In genomic region chr1:53093778-53094532, GRCh38 we compare ENCODE assay signal across 25 cellular contexts. TPM values are rescaled to one million over a fixed set of nuclear protein-coding genes. Genes with fewer than 3 reads are reported as not detected.
DNase-seq lines count a peak whose midpoint lies in the region; TF ChIP-seq lines count a peak whose summit lies in the region.
"Had no signal": no experiment of that assay in that cellular context is flagged by ENCODE, and none has a peak within 500 bp of the region (broad histone marks: within the 10 kb centered on the region; RNA-seq: fewer than 3 reads in every experiment).

No MANE protein-coding gene starts in this region.

- no peak overlapping the region for H2BK15ac ChIP-seq in mesendoderm (replicated peaks; ENCODE audit: low read depth)

- no peak overlapping the region for H3K27ac ChIP-seq in osteoblast (ENCODE audit: low read depth, low read length)
- H3K27ac ChIP-seq in mesendoderm (ENCODE audit: low read depth, low read length): no peak overlapping the region
- no peak overlapping the region for H3K27ac ChIP-seq in transverse colon
- H3K27ac ChIP-seq in spleen: no peak overlapping the region
- H3K27ac ChIP-seq: SK-N-MC had no signal

- no peaks in the 10 kb centered on the region for H3K27me3 ChIP-seq in Caco-2 (replicated peaks; ENCODE audit: control insufficient read depth, insufficient read depth, low read length)
- H3K27me3 ChIP-seq in osteoblast (ENCODE audit: insufficient read depth, low read length): no peaks in the 10 kb centered on the region
- no peaks in the 10 kb centered on the region for H3K27me3 ChIP-seq in mesendoderm (ENCODE audit: insufficient read depth, low read length, poor library complexity)
- no peaks in the 10 kb centered on the region for H3K27me3 ChIP-seq in transverse colon
- H3K27me3 ChIP-seq in spleen (replicated peaks in 1 of 7): peaks cover 0 to 17% (median 0%) of the 10 kb centered on the region in 7 donors

- no peak overlapping the region for H3K18ac ChIP-seq in mesendoderm (ENCODE audit: low read length)

- peak overlapping the region; percentile 48 for H3K27ac Mint-ChIP-seq in Caco-2 (ENCODE audit: unreplicated experiment)
- H3K27ac Mint-ChIP-seq: CD4-positive, CD25-positive, alpha-beta regulatory T cell; IgD-negative memory B cell had no signal

- H3K4me1 Mint-ChIP-seq in Caco-2 (ENCODE audit: low read depth, unreplicated experiment): peaks cover 6% of the 10 kb centered on the region
- H3K4me1 Mint-ChIP-seq: CD4-positive, CD25-positive, alpha-beta regulatory T cell had no signal

- no peaks in the 10 kb centered on the region for H3K9me3 Mint-ChIP-seq in Caco-2 (ENCODE audit: unreplicated experiment)
- H3K9me3 Mint-ChIP-seq: CD4-positive, CD25-positive, alpha-beta regulatory T cell; IgD-negative memory B cell had no signal

- no peak overlapping the region for H3K9ac ChIP-seq in mesendoderm (ENCODE audit: low read length)

- H3K4me1 ChIP-seq in Caco-2 (peaks cover 18% of the 10 kb centered on the region), osteoblast (ENCODE audit: insufficient read depth, low read length) (peaks cover 11% of the 10 kb centered on the region), mesendoderm (ENCODE audit: control insufficient read depth, low read depth, low read length) (no peaks in the 10 kb centered on the region), transverse colon (peaks cover 5 to 17% (median 9%) of the 10 kb centered on the region in 4 donors), spleen (no peaks in the 10 kb centered on the region)
- H3K4me1 ChIP-seq: HAP-1 had no signal

- no peak overlapping the region for H3K23ac ChIP-seq in mesendoderm (ENCODE audit: low read length)

- H3K4me3 Mint-ChIP-seq in Caco-2 (ENCODE audit: unreplicated experiment): no peak overlapping the region
- H3K4me3 Mint-ChIP-seq: CD4-positive, CD25-positive, alpha-beta regulatory T cell; IgD-negative memory B cell had no signal

- H3K79me1 ChIP-seq in mesendoderm (ENCODE audit: low read length): no peaks in the 10 kb centered on the region

- H3K27me3 Mint-ChIP-seq in Caco-2 (ENCODE audit: insufficient read depth, unreplicated experiment): no peaks in the 10 kb centered on the region
- H3K27me3 Mint-ChIP-seq: CD4-positive, CD25-positive, alpha-beta regulatory T cell; IgD-negative memory B cell had no signal

- H2BK120ac ChIP-seq in mesendoderm (ENCODE audit: low read depth, low read length): no peak overlapping the region

- H3K4me3 ChIP-seq in Caco-2 (ENCODE audit: low read depth, low read length): no peak overlapping the region
- no peak overlapping the region for H3K4me3 ChIP-seq in fibroblast of pulmonary artery (replicated peaks; ENCODE audit: low read depth, low read length)
- H3K4me3 ChIP-seq in osteoblast (ENCODE audit: insufficient read depth, low read length): no peak overlapping the region
- no peak overlapping the region for H3K4me3 ChIP-seq in mesendoderm (ENCODE audit: low read length)
- H3K4me3 ChIP-seq in transverse colon: no peak overlapping the region
- H3K4me3 ChIP-seq in spleen: no peak overlapping the region
- H3K4me3 ChIP-seq: HAP-1, SK-N-MC had no signal

- H3K56ac ChIP-seq in mesendoderm (ENCODE audit: low read length): no peak overlapping the region

- intact Hi-C loops in Caco-2 (cut with micrococcal nuclease; ENCODE audit: unreplicated experiment) (no loop called here), transverse colon (cut with DNase I; ENCODE audit: low total_unique reads) (no loop called here), spleen (cut with DNase I; ENCODE audit: low total_unique reads) (no loop called here)

- no CpG with 5 or more reads among the region's 20 CpGs for WGBS in mesendoderm (ENCODE audit: extremely low coverage, insufficient coverage, low lambda C conversion rate)
- WGBS in transverse colon (ENCODE audit: low coverage in 1 of 2), 2 donors: 92 to 95% methylated on average over 5 to 20 of the region's 20 CpGs
- 87 to 92% (median 88%) methylated on average over 20 of the region's 20 CpGs for WGBS in spleen, 5 donors

- H2BK5ac ChIP-seq in mesendoderm (ENCODE audit: low read length): no peak overlapping the region

- H3K79me2 ChIP-seq in osteoblast (ENCODE audit: insufficient read depth, low read length) (no peaks in the 10 kb centered on the region), mesendoderm (ENCODE audit: control insufficient read depth, insufficient read depth, low read length) (no peaks in the 10 kb centered on the region)

- CTCF ChIA-PET in Caco-2 (lab: Charles Lee): no interaction called here

- H3K36me3 ChIP-seq in Caco-2 (ENCODE audit: control insufficient read depth, insufficient read depth, low read length) (no peaks in the 10 kb centered on the region), osteoblast (ENCODE audit: insufficient read depth, low read length) (no peaks in the 10 kb centered on the region), mesendoderm (ENCODE audit: control insufficient read depth, insufficient read depth, low read length) (no peaks in the 10 kb centered on the region), transverse colon (no peaks in the 10 kb centered on the region), spleen (no peaks in the 10 kb centered on the region)
- H3K36me3 ChIP-seq: HAP-1 had no signal

- no peak overlapping the region for H3K4me2 ChIP-seq in osteoblast (ENCODE audit: insufficient read depth, low read length)
- no peak overlapping the region for H3K4me2 ChIP-seq in mesendoderm (ENCODE audit: low read length)

- H3K4ac ChIP-seq in mesendoderm (ENCODE audit: low read depth, low read length): no peak overlapping the region

- TF ChIP-seq POLR2A in transverse colon (IDR thresholded peaks at IDR 0.05) (no peak), spleen (IDR thresholded peaks at IDR 0.05) (no peak)

- H2AK5ac ChIP-seq in mesendoderm (ENCODE audit: low read length): no peak overlapping the region

- TF ChIP-seq CTCF in Caco-2 (IDR thresholded peaks at IDR 0.05; ENCODE audit: insufficient read depth in 1 of 2, low read depth in 1 of 2, low read length in 1 of 2, severe bottlenecking in 1 of 2, unreplicated experiment in 1 of 2) (no peak), fibroblast of pulmonary artery (IDR thresholded peaks at IDR 0.05; ENCODE audit: low read length, missing control alignments) (no peak), osteoblast (IDR thresholded peaks at IDR 0.05; ENCODE audit: extremely low read depth, low read depth, low read length) (no peak), transverse colon (IDR thresholded peaks at IDR 0.05) (no peak), spleen (IDR thresholded peaks at IDR 0.05 in 8 of 11, conservative IDR thresholded peaks at IDR 0.05 in 3 of 11) (no peak)

- H4K8ac ChIP-seq in mesendoderm (ENCODE audit: low read depth, low read length): no peak overlapping the region

- H3K36me3 Mint-ChIP-seq in Caco-2 (ENCODE audit: insufficient read depth, unreplicated experiment): peaks cover 5% of the 10 kb centered on the region
- H3K36me3 Mint-ChIP-seq: CD4-positive, CD25-positive, alpha-beta regulatory T cell; IgD-negative memory B cell had no signal

- no TSS peak for BruUV-seq in Caco-2 (replicated peaks; lab: Mats Ljungman, UMichigan)

- no peak overlapping the region for H4K5ac ChIP-seq in mesendoderm (ENCODE audit: low read length)

- DNase-seq in Caco-2: no peak
- DNase-seq in NCI-H226: peak; percentile 33
- peak; percentile 16 for DNase-seq in fibroblast of pulmonary artery (ENCODE audit: low read depth)
- DNase-seq in osteoblast (ENCODE audit: insufficient read length, low spot score, missing footprints): peak; percentile 69
- DNase-seq in mesendoderm: no peak
- DNase-seq in transverse colon: no peak
- DNase-seq in spleen: no peak
- DNase-seq: CD4-positive, CD25-positive, alpha-beta regulatory T cell; COR-L47; DMS 273 treated with DMSO at 0.1 percent for 48 hours; DMS79 treated with DMSO at 0.1 percent for 48 hours; NCI-H1417; NCI-H1694 treated with DMSO at 0.1 percent for 48 hours; NCI-H2081 treated with DMSO at 0.1 percent for 48 hours; NCI-H2171 treated with DMSO at 0.1 percent for 48 hours; NCI-H446; NCI-H526; OCI-M1; SHP77 had no signal

- H3K9me3 ChIP-seq in Caco-2 (peaks cover 3% of the 10 kb centered on the region), osteoblast (ENCODE audit: low read depth, low read length) (peaks cover 5% of the 10 kb centered on the region), transverse colon (no peaks in the 10 kb centered on the region), spleen (no peaks in the 10 kb centered on the region)
- H3K9me3 ChIP-seq: HAP-1 had no signal

- in situ Hi-C loops in transverse colon (cut with MboI; ENCODE audit: low pct_ligation_motif_present in 1 of 4, low pct_unique_long_range_greater_than_20kb in 1 of 4, low sequenced_read_pairs in 3 of 4): no loop called here

- POLR2A ChIA-PET in Caco-2 (lab: Charles Lee): interaction anchor here (0.6 kb wide), 1 partner anchor 135 kb away, joined by 3 read pairs; no protein-coding TSS in a partner anchor

- TF ChIP-seq EP300 in transverse colon (IDR thresholded peaks at IDR 0.05; ENCODE audit: low read depth): no peak

- H2AFZ ChIP-seq in osteoblast (ENCODE audit: low read length): no peak overlapping the region

- no peaks in the 10 kb centered on the region for H4K20me1 ChIP-seq in osteoblast (ENCODE audit: insufficient read depth, low read length)

RNA-seq across cellular contexts. Expression of gene PODN, which starts 31.9 kb away (rescaled TPM):
- total RNA-seq in Caco-2 (2022): not detected in 2 replicates
- 43.3 and 52.8 TPM in 2 replicates for total RNA-seq in osteoblast
- not detected for polyA plus RNA-seq in mesendoderm (2013, experiment 1 of 2)
- polyA plus RNA-seq in mesendoderm (2013, experiment 2 of 2): not detected
- 10 to 100 TPM; 29.4 to 43.6 (median 35.6) TPM for total RNA-seq in transverse colon
- total RNA-seq in spleen: 1 to 10 TPM in 6 of 7 donors, under 1 TPM in 1; 0.64 to 3.8 (median 1.4) TPM
- polyA plus RNA-seq in spleen: 1 to 10 TPM in 2 of 3 donors, under 1 TPM in 1; 0.67 to 3.8 (median 2.6) TPM
- total RNA-seq: A673; CD4-positive, CD25-positive, alpha-beta regulatory T cell; HT1080; M059J had no signal
- polyA plus RNA-seq: CD4-positive, CD25-positive, alpha-beta regulatory T cell; IgD-negative memory B cell had no signal

RNA-seq across cellular contexts. Expression of gene SLC1A7, which starts 48.5 kb away (rescaled TPM):
- total RNA-seq in Caco-2 (2022) (not detected in 2 replicates), osteoblast (under 0.01 and 0.36 TPM in 2 replicates), transverse colon (1 to 10 TPM in 3 of 4 donors, not detected in 1; 1.1 to 1.6 (median 1.6) TPM), spleen (under 1 TPM in 1 of 7 donors, not detected in 6; 0.10 TPM)
- polyA plus RNA-seq in mesendoderm (2013, experiment 1 of 2): not detected
- polyA plus RNA-seq in mesendoderm (2013, experiment 2 of 2): 0.01 TPM
- polyA plus RNA-seq in spleen: under 1 TPM; 0.02 to 0.19 (median 0.07) TPM
- total RNA-seq: A673; CD4-positive, CD25-positive, alpha-beta regulatory T cell; HT1080 had no signal
- polyA plus RNA-seq: CD4-positive, CD25-positive, alpha-beta regulatory T cell; IgD-negative memory B cell had no signal

Comparison
In these comparisons a context has a peak if more than half of its experiments do, and no peak if none do; other contexts are left out.
1. DNase-seq: peak in NCI-H226 (single experiment), fibroblast of pulmonary artery (single experiment) and osteoblast (single experiment); none in Caco-2 (0 of 2), mesendoderm (single experiment), transverse colon (single experiment) and spleen (single experiment).